1 cellular context compared by ENCODE assay signal in the genomic region with DNA sequence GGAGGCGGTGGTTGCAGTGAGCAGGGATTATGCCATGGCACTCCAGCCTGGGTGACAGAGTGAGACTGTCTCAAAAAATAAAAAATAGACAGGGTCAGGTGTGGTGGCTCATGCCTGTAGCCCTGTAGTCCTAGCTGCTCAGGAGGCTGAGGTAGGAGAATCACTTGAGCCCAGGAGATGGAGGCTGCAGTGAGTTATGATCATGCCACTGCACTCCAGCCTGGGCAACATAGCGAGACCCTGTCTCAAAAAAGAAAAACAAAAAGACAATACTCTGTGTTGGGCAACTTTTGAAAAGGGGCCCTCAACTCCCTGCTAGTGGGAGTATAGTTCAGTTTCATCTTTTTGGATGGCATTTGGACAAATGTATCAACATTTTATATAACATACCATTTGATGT. TPM values are rescaled to one million over a fixed set of nuclear protein-coding genes. Genes with fewer than 3 reads are reported as not detected.
"Had no signal": no experiment of that assay in that cellular context is flagged by ENCODE, and none has a peak within 500 bp of the region (broad histone marks: within the 10 kb centered on the region; RNA-seq: fewer than 3 reads in every experiment).

No MANE protein-coding gene starts in this region.

RNA-seq across cellular contexts. Expression of a gene that starts 5.0 kb away (rescaled TPM):
- total RNA-seq: temporal lobe had no signal
